Comparison of ENCODE assay signal across 31 cellular contexts in genomic region chrX:52349681-52350080, GRCh38. TPM values are rescaled to one million over a fixed set of nuclear protein-coding genes. Genes with fewer than 3 reads are reported as not detected.
DNase-seq lines count a peak whose midpoint lies in the region; ATAC-seq, FAIRE-seq and TF ChIP-seq lines count a peak whose summit lies in the region.
"Had no signal": no experiment of that assay in that cellular context is flagged by ENCODE, and none has a peak within 500 bp of the region (broad histone marks: within the 10 kb centered on the region; RNA-seq: fewer than 3 reads in every experiment).

No MANE protein-coding gene starts in this region.

- DNase-seq in GM12891 (ENCODE audit: insufficient read length, low spot score) (no peak), astrocyte (ENCODE audit: low read depth) (no peak), mesothelial cell of epicardium (ENCODE audit: low spot score in 2 of 2, unreplicated experiment in 2 of 2) (no peak), type B pancreatic cell (ENCODE audit: extremely low spot score, unreplicated experiment) (no peak), UCSD-AML1 (lab: John Stamatoyannopoulos, UW; ENCODE audit: unreplicated experiment) (no peak)
- DNase-seq: 8988T; ACHN; BE2C; C1 segment of cervical spinal cord; CD4-positive, alpha-beta memory T cell; CD4-positive, CD25-positive, alpha-beta regulatory T cell; CD8-positive, alpha-beta memory T cell; COR-L47; DMS 273 treated with DMSO at 0.1 percent for 48 hours; DMS153; DMS53; DMS79; DND-41; EL; GDM1 had no signal

- no peaks in the 10 kb centered on the region for H3K4me1 Mint-ChIP-seq in astrocyte (ENCODE audit: low read depth, unreplicated experiment)
- peaks cover 27% of the 10 kb centered on the region for H3K4me1 Mint-ChIP-seq in mesothelial cell of epicardium
- H3K4me1 Mint-ChIP-seq in type B pancreatic cell (ENCODE audit: unreplicated experiment): peaks cover 4% of the 10 kb centered on the region
- H3K4me1 Mint-ChIP-seq: CD14-positive monocyte; CD4-positive, CD25-positive, alpha-beta regulatory T cell; CD8-positive, alpha-beta memory T cell had no signal

- no peaks in the 10 kb centered on the region for H3K36me3 ChIP-seq in astrocyte (ENCODE audit: insufficient read depth, low read length)
- H3K36me3 ChIP-seq: BE2C, BLaER1 had no signal

- FAIRE-seq in GM12891 (lab: Jason Lieb, UNC): peak; percentile 38
- peak; percentile 79 for FAIRE-seq in astrocyte (lab: Jason Lieb, UNC)
- FAIRE-seq: A204.1, GM12878, GM19239 had no signal

- H3K27me3 Mint-ChIP-seq in astrocyte (ENCODE audit: low read depth, unreplicated experiment): no peaks in the 10 kb centered on the region
- no peaks in the 10 kb centered on the region for H3K27me3 Mint-ChIP-seq in mesothelial cell of epicardium (ENCODE audit: low read depth)
- H3K27me3 Mint-ChIP-seq in type B pancreatic cell: no peaks in the 10 kb centered on the region
- H3K27me3 Mint-ChIP-seq: CD4-positive, alpha-beta memory T cell; CD4-positive, CD25-positive, alpha-beta regulatory T cell had no signal

- no peak overlapping the region for H3K9ac ChIP-seq in astrocyte (ENCODE audit: low read length)
- H3K9ac ChIP-seq: BLaER1 had no signal

- no peaks in the 10 kb centered on the region for H3K27me3 ChIP-seq in astrocyte (ENCODE audit: insufficient read depth, low read length)
- H3K27me3 ChIP-seq: BE2C had no signal

- H2AFZ ChIP-seq in astrocyte (ENCODE audit: low read depth, low read length): no peak overlapping the region

- ATAC-seq in GM19455 (IDR thresholded peaks at IDR 0.05; ENCODE audit: unreplicated experiment) (no peak), GM21526 (IDR thresholded peaks at IDR 0.05; ENCODE audit: low FRiP score, unreplicated experiment) (no peak)
- ATAC-seq: GM12878 had no signal

- H3K27ac Mint-ChIP-seq in astrocyte (ENCODE audit: unreplicated experiment) (no peak overlapping the region), mesothelial cell of epicardium (peak overlapping the region; percentile 49), type B pancreatic cell (peak overlapping the region; percentile 84)
- H3K27ac Mint-ChIP-seq: CD14-positive monocyte; CD4-positive, alpha-beta memory T cell; CD4-positive, CD25-positive, alpha-beta regulatory T cell; CD8-positive, alpha-beta memory T cell had no signal

- H3K9me3 Mint-ChIP-seq in astrocyte (ENCODE audit: unreplicated experiment) (no peaks in the 10 kb centered on the region), mesothelial cell of epicardium (no peaks in the 10 kb centered on the region), type B pancreatic cell (peaks cover 5% of the 10 kb centered on the region)
- H3K9me3 Mint-ChIP-seq: CD4-positive, alpha-beta memory T cell; CD8-positive, alpha-beta memory T cell had no signal

- TF ChIP-seq POLR2A in GM12891 (IDR thresholded peaks at IDR 0.05; ENCODE audit: low read depth, low read length): no peak

- no peaks in the 10 kb centered on the region for H3K79me2 ChIP-seq in astrocyte (ENCODE audit: insufficient read depth, low read length)

- no peak for TF ChIP-seq CTCF in astrocyte (IDR thresholded peaks at IDR 0.05; ENCODE audit: insufficient read depth, low read depth, low read length)
- no peak for TF ChIP-seq CTCF in mesothelial cell of epicardium (IDR thresholded peaks at IDR 0.05; ENCODE audit: unreplicated experiment)
- TF ChIP-seq CTCF in type B pancreatic cell (conservative IDR thresholded peaks at IDR 0.05): no peak

- H3K4me3 Mint-ChIP-seq in astrocyte (ENCODE audit: unreplicated experiment): no peak overlapping the region
- no peak overlapping the region for H3K4me3 Mint-ChIP-seq in mesothelial cell of epicardium
- H3K4me3 Mint-ChIP-seq in type B pancreatic cell: no peak overlapping the region
- H3K4me3 Mint-ChIP-seq: CD14-positive monocyte; CD4-positive, alpha-beta memory T cell; CD4-positive, CD25-positive, alpha-beta regulatory T cell; CD8-positive, alpha-beta memory T cell had no signal

- no peak overlapping the region for H3K4me2 ChIP-seq in astrocyte (ENCODE audit: low read length)
- H3K4me2 ChIP-seq: BLaER1 had no signal

- H3K36me3 Mint-ChIP-seq in astrocyte (ENCODE audit: low read depth, unreplicated experiment): no peaks in the 10 kb centered on the region
- H3K36me3 Mint-ChIP-seq in mesothelial cell of epicardium: no peaks in the 10 kb centered on the region
- H3K36me3 Mint-ChIP-seq in type B pancreatic cell: no peaks in the 10 kb centered on the region
- H3K36me3 Mint-ChIP-seq: CD14-positive monocyte; CD4-positive, alpha-beta memory T cell; CD4-positive, CD25-positive, alpha-beta regulatory T cell; CD8-positive, alpha-beta memory T cell had no signal

- no peak overlapping the region for H3K4me3 ChIP-seq in astrocyte (ENCODE audit: insufficient read depth, low read depth, low read length)
- H3K4me3 ChIP-seq: BLaER1, GM12878 had no signal

- H3K27ac ChIP-seq in astrocyte (ENCODE audit: low read depth, low read length): no peak overlapping the region
- H3K27ac ChIP-seq: BLaER1 had no signal

- no peaks in the 10 kb centered on the region for H4K20me1 ChIP-seq in astrocyte (ENCODE audit: insufficient read depth, low read length)

- H3K9me3 ChIP-seq in astrocyte (ENCODE audit: insufficient read depth, low read depth, low read length): no peaks in the 10 kb centered on the region
- H3K9me3 ChIP-seq: BE2C, BLaER1 had no signal

- no peaks in the 10 kb centered on the region for H3K4me1 ChIP-seq in astrocyte (ENCODE audit: insufficient read depth, low read length)
- H3K4me1 ChIP-seq: BE2C, BLaER1 had no signal

TF ChIP-seq in GM12891, 5 proteins besides CTCF, POLR2A, EP300 and RAD21:
- TF ChIP-seq POLR2AphosphoS5 (IDR thresholded peaks at IDR 0.05; ENCODE audit: low read depth, low read length) (no peak), TAF1 (IDR thresholded peaks at IDR 0.05; ENCODE audit: low read depth, low read length) (no peak), POU2F2 (IDR thresholded peaks at IDR 0.05; ENCODE audit: low read depth, low read length) (no peak), PAX5 (IDR thresholded peaks at IDR 0.05; ENCODE audit: insufficient read depth, low read length, severe bottlenecking) (no peak), SPI1 (IDR thresholded peaks at IDR 0.05; ENCODE audit: low read depth, low read length) (no peak)
TF ChIP-seq in GM12891: peak in this region for 0.

RNA-seq across cellular contexts. Expression of gene XAGE2, which starts 19.1 kb away (rescaled TPM):
- not detected for polyA plus RNA-seq in GM12891 (2012; ENCODE audit: low read depth, missing spikeins)
- total RNA-seq in astrocyte: not detected in 2 replicates
- total RNA-seq in mesothelial cell of epicardium: 15.3 to 23.0 TPM (median 22.5 TPM) in 3 replicates
- total RNA-seq in type B pancreatic cell (ENCODE audit: low replicate concordance): 8.0 TPM in 1 of 2 replicates, not detected in the other
- total RNA-seq: A673; CD4-positive, alpha-beta memory T cell; CD4-positive, CD25-positive, alpha-beta regulatory T cell; CD8-positive, alpha-beta memory T cell; Daoy; G401; GM12878 had no signal
- polyA plus RNA-seq: AG04450; CD14-positive monocyte; CD4-positive, alpha-beta memory T cell; CD4-positive, CD25-positive, alpha-beta regulatory T cell; CD8-positive, alpha-beta memory T cell; GM12878 had no signal
